In the genomic region with DNA sequence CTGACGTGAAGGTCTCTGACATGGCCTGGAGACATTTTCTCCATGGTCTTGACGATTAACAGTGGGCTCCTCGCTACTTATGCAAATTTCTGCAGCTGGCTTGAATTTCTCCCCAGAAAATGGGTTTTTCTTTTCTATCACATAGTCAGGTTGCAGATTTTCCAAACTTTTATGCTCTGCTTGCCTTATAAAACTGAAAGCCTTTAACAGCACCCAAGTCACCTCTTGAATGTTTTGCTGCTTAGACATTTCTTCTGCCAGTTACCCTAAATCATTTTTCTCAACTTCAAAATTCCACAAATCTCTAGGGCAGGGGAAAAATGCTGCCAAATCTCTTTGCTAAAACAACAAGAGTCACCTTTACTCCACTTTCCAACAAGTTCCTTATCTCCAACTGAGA, we compare ENCODE assay signal across 1 cellular context. TPM values are rescaled to one million over a fixed set of nuclear protein-coding genes. Genes with fewer than 3 reads are reported as not detected.
"Had no signal": no experiment of that assay in that cellular context is flagged by ENCODE, and none has a peak within 500 bp of the region (broad histone marks: within the 10 kb centered on the region; RNA-seq: fewer than 3 reads in every experiment).

No MANE protein-coding gene starts in this region.

RNA-seq across cellular contexts. Expression of gene NOX3, which starts 12.9 kb away (rescaled TPM):
- total RNA-seq: GM12878 had no signal
- polyA plus RNA-seq: GM12878 had no signal
